Comparison of ENCODE assay signal across 33 cellular contexts in genomic region chr6:15974817-15975216, GRCh38.
"Had no signal": no experiment of that assay in that cellular context is flagged by ENCODE, and none has a peak within 500 bp of the region (broad histone marks: within the 10 kb centered on the region; RNA-seq: fewer than 3 reads in every experiment).

No MANE protein-coding gene starts in this region.

- H3K36me3 Mint-ChIP-seq: activated naive CD8-positive, alpha-beta T cell treated with anti-CD3 and anti-CD28 coated beads, Interleukin-2, amount 10 ng/mL, durations not matched to agents 7 days and 5 days had no signal

- H3K4me2 ChIP-seq: KMS-11 had no signal

- H3K4me3 Mint-ChIP-seq: activated CD4-positive, alpha-beta T cell treated with anti-CD3 and anti-CD28 coated beads, Interleukin-2, amount 10 ng/mL, durations not matched to agents 24 days and 14 days; activated CD8-positive, alpha-beta T cell treated with anti-CD3 and anti-CD28 coated beads for 36 hours; activated naive CD4-positive, alpha-beta T cell treated with anti-CD3 and anti-CD28 coated beads, Interleukin-2, amount 50 U/mL, for 24 hours; activated naive CD8-positive, alpha-beta T cell treated with anti-CD3 and anti-CD28 coated beads, Interleukin-2, amount 10 ng/mL, durations not matched to agents 7 days and 5 days had no signal

- H3K9me3 ChIP-seq: ascending aorta, Peyer's patch had no signal

- H3K9ac ChIP-seq: KMS-11 had no signal

- DNase-seq: activated CD4-positive, alpha-beta T cell treated with anti-CD3 and anti-CD28 coated beads, Interleukin-2, amount 10 ng/mL, durations not matched to agents 24 days and 14 days; activated CD4-positive, alpha-beta T cell treated with anti-CD3 and anti-CD28 coated beads, Interleukin-2, amount 50 U/mL, for 4 hours; activated CD8-positive, alpha-beta T cell treated with anti-CD3 and anti-CD28 coated beads for 36 hours; activated gamma-delta T cell; activated naive CD4-positive, alpha-beta T cell treated with Interleukin-2 at 50 U/mL for 16 hours; activated naive CD8-positive, alpha-beta T cell treated with anti-CD3 and anti-CD28 coated beads, Interleukin-2, amount 10 ng/mL, durations not matched to agents 7 days and 5 days; activated T-cell treated with anti-CD3 and anti-CD28 coated beads, Interleukin-2, amount 50 U/mL, for 1 hour; amygdala; NCI-H1092 treated with DMSO at 0.1 percent for 48 hours; NCI-H1417; NCI-H146; NCI-H187; NCI-H2029 treated with DMSO at 0.1 percent for 48 hours; NCI-H2107; NCI-H2171; NCI-H510A; NCI-H526; NCI-H748 treated with DMSO at 0.1 percent for 48 hours; NK-92 treated with Interleukin-12 subunit alpha and Interleukin-12 subunit beta, amount 100 ng/mL, for 24 hours; PC-3; Peyer's patch; RPMI8226; SIG-M5; SW 1271; T-helper 1 cell; T-helper 2 cell; T-helper 9 cell; WERI-Rb-1 had no signal

- H3K4me1 Mint-ChIP-seq: activated CD4-positive, alpha-beta T cell treated with anti-CD3 and anti-CD28 coated beads, Interleukin-2, amount 10 ng/mL, durations not matched to agents 24 days and 14 days; activated naive CD4-positive, alpha-beta T cell treated with anti-CD3 and anti-CD28 coated beads, Interleukin-2, amount 50 U/mL, for 24 hours; activated naive CD8-positive, alpha-beta T cell treated with anti-CD3 and anti-CD28 coated beads, Interleukin-2, amount 10 ng/mL, durations not matched to agents 7 days and 5 days had no signal

- H3K27me3 ChIP-seq: ascending aorta, cardiac muscle cell, Peyer's patch had no signal

- H3K4me1 ChIP-seq: ascending aorta had no signal

- H3K36me3 ChIP-seq: ascending aorta, cardiac muscle cell, Peyer's patch, WERI-Rb-1 had no signal

- H3K4me3 ChIP-seq: ascending aorta, cardiac muscle cell, Peyer's patch had no signal

- H3K27ac Mint-ChIP-seq: activated CD4-positive, alpha-beta T cell treated with anti-CD3 and anti-CD28 coated beads, Interleukin-2, amount 10 ng/mL, durations not matched to agents 24 days and 14 days; activated CD8-positive, alpha-beta T cell treated with anti-CD3 and anti-CD28 coated beads for 36 hours; activated naive CD4-positive, alpha-beta T cell treated with anti-CD3 and anti-CD28 coated beads, Interleukin-2, amount 50 U/mL, for 24 hours; activated naive CD8-positive, alpha-beta T cell treated with anti-CD3 and anti-CD28 coated beads, Interleukin-2, amount 10 ng/mL, durations not matched to agents 7 days and 5 days; activated T-helper 2 cell treated with anti-CD3 and anti-CD28 coated beads, Interferon-gamma antibody, Interleukin-2, Interleukin-4, amounts not matched to agents 10 μg/mL and 5 μg/mL and 100 μg/mL, durations not matched to agents 14 hours and 24 hours and 36 hours had no signal

- ATAC-seq: activated CD8-positive, alpha-beta T cell treated with anti-CD3 and anti-CD28 coated beads for 36 hours; PC-3 had no signal

- H3K27ac ChIP-seq: ascending aorta, cardiac muscle cell, KMS-11, Peyer's patch, WERI-Rb-1 had no signal
